ENCODE assay signal across 8 cellular contexts in genomic region chr2:96241901-96242611, GRCh38. TPM values are rescaled to one million over a fixed set of nuclear protein-coding genes. Genes with fewer than 3 reads are reported as not detected.
DNase-seq lines count a peak whose midpoint lies in the region; ATAC-seq and TF ChIP-seq lines count a peak whose summit lies in the region.

No MANE protein-coding gene starts in this region.

- H3K27me3 ChIP-seq in AG04450 (ENCODE audit: control insufficient read depth, insufficient read depth, low read length), result no peaks in the 10 kb centered on the region
- H3K27me3 ChIP-seq in brain microvascular endothelial cell (replicated peaks), result no peaks in the 10 kb centered on the region
- H3K27me3 ChIP-seq in lower lobe of right lung (ENCODE audit: low read depth), result no peaks in the 10 kb centered on the region

- ATAC-seq in GM19023 (IDR thresholded peaks at IDR 0.05; ENCODE audit: unreplicated experiment) (peak; percentile 84), HG03159 (IDR thresholded peaks at IDR 0.05; ENCODE audit: unreplicated experiment) (peak; percentile 81), T-helper 17 cell (peak; percentile 86), lower lobe of right lung (peak; percentile 81 to 83)

- peaks cover 31% of the 10 kb centered on the region for H3K4me1 Mint-ChIP-seq in T-helper 17 cell

- intact Hi-C loops in lower lobe of right lung (cut with DNase I), result no loop called here

- H3K9me3 ChIP-seq in AG04450 (ENCODE audit: control insufficient read depth, insufficient read depth, low read length), result 0 out of 2 replicates have a peak, but pooled peaks cover 4% of the 10 kb centered on the region
- no peaks in the 10 kb centered on the region for H3K9me3 ChIP-seq in T-helper 17 cell (ENCODE audit: control insufficient read depth, low read length, poor library complexity, severe bottlenecking)
- no peaks in the 10 kb centered on the region for H3K9me3 ChIP-seq in lower lobe of right lung

- no peaks in the 10 kb centered on the region for H3K36me3 Mint-ChIP-seq in T-helper 17 cell (ENCODE audit: low read depth)

- peak overlapping the region; percentile 73 for H3K27ac ChIP-seq in AG04450 (ENCODE audit: low read depth, low read length)
- peak overlapping the region; percentile 5 for H3K27ac ChIP-seq in brain microvascular endothelial cell
- H3K27ac ChIP-seq in lower lobe of right lung, result peak overlapping the region; percentile 81

- TF ChIP-seq CTCF in AG04450 (IDR thresholded peaks at IDR 0.05; ENCODE audit: low read depth, low read length), result no peak
- no peak for TF ChIP-seq CTCF in brain microvascular endothelial cell (IDR thresholded peaks at IDR 0.05; ENCODE audit: low read depth, low read length, missing control alignments)
- TF ChIP-seq CTCF in lower lobe of right lung (IDR thresholded peaks at IDR 0.05), result no peak

- in situ Hi-C loops in brain microvascular endothelial cell (cut with HindIII; ENCODE audit: low pct_ligation_motif_present, low sequenced_read_pairs), result no loop called here

- POLR2A ChIA-PET in AG04450 (lab: Yijun Ruan, JAX), result interaction anchor here (0.6 kb wide), 1 partner anchor 14 kb away, joined by 3 read pairs; no protein-coding TSS in a partner anchor

- CTCF ChIA-PET in AG04450 (lab: Charles Lee), result no interaction called here

- DNase-seq in AG04450 (ENCODE audit: low read depth, low spot score) (peak; percentile 39), T-helper 17 cell (no peak), brain microvascular endothelial cell (peak; percentile 60), lower lobe of right lung (peak; percentile 61), superior temporal gyrus (ENCODE audit: extremely low spot score) (peak; percentile 59), LoVo (ENCODE audit: low spot score) (no peak)

- peaks cover 21% of the 10 kb centered on the region for H3K4me1 ChIP-seq in lower lobe of right lung

- no peaks in the 10 kb centered on the region for H3K27me3 Mint-ChIP-seq in T-helper 17 cell

- H3K27ac Mint-ChIP-seq in T-helper 17 cell, result peak overlapping the region; percentile 95

- peak overlapping the region; percentile 76 for H3K4me3 Mint-ChIP-seq in T-helper 17 cell

- H3K36me3 ChIP-seq in brain microvascular endothelial cell (replicated peaks) (no peaks in the 10 kb centered on the region), lower lobe of right lung (peaks cover 7% of the 10 kb centered on the region)

- no peak overlapping the region for H3K4me3 ChIP-seq in AG04450 (ENCODE audit: low read depth, low read length)
- H3K4me3 ChIP-seq in brain microvascular endothelial cell (ENCODE audit: low read depth, low read length), result no peak overlapping the region
- H3K4me3 ChIP-seq in lower lobe of right lung, result no peak overlapping the region

RNA-seq across cellular contexts. Expression of gene TMEM127, which starts 23.7 kb away (rescaled TPM):
- 45.3 and 48.7 TPM in 2 replicates for polyA plus RNA-seq in AG04450 (2011; rRNA removed)
- 42.2 and 55.9 TPM in 2 replicates for polyA minus RNA-seq in AG04450 (2011; rRNA and poly(A)+ RNA removed)
- total RNA-seq in T-helper 17 cell, result 10 to 100 TPM; 36.4 to 44.8 TPM
- total RNA-seq in lower lobe of right lung, result 77.4 TPM

RNA-seq across cellular contexts. Expression of gene CIAO1, which starts 24.0 kb away (rescaled TPM):
- polyA plus RNA-seq in AG04450 (2011; rRNA removed), result 65.2 and 77.0 TPM in 2 replicates
- polyA minus RNA-seq in AG04450 (2011; rRNA and poly(A)+ RNA removed), result 66.0 and 85.9 TPM in 2 replicates
- total RNA-seq in T-helper 17 cell (10 to 100 TPM; 60.0 to 61.5 TPM), lower lobe of right lung (62.3 TPM)

RNA-seq across cellular contexts. Expression of gene STARD7, which starts 33.4 kb away (rescaled TPM):
- polyA plus RNA-seq in AG04450 (2011; rRNA removed), result 84.2 and 106 TPM in 2 replicates
- polyA minus RNA-seq in AG04450 (2011; rRNA and poly(A)+ RNA removed), result 63.6 and 77.1 TPM in 2 replicates
- total RNA-seq in T-helper 17 cell (10 to 100 TPM; 59.2 to 72.6 TPM), lower lobe of right lung (147 TPM)

Comparison
In these comparisons a context has a peak if more than half of its experiments do, and no peak if none do; other contexts are left out.
1. DNase-seq: peak in AG04450 (single experiment), brain microvascular endothelial cell (single experiment), lower lobe of right lung (single experiment) and superior temporal gyrus (single experiment); none in T-helper 17 cell (0 of 3) and LoVo (single experiment).
2. H3K27ac ChIP-seq: peak in every context shown above with its lines; median percentile 81 in lower lobe of right lung; 73 in AG04450; 5 in brain microvascular endothelial cell.
3. Peak in every context shown above with its lines, with median percentiles within 50 percentile points of each other: ATAC-seq.